Comparison of ENCODE assay signal across 8 cellular contexts in the genomic region with DNA sequence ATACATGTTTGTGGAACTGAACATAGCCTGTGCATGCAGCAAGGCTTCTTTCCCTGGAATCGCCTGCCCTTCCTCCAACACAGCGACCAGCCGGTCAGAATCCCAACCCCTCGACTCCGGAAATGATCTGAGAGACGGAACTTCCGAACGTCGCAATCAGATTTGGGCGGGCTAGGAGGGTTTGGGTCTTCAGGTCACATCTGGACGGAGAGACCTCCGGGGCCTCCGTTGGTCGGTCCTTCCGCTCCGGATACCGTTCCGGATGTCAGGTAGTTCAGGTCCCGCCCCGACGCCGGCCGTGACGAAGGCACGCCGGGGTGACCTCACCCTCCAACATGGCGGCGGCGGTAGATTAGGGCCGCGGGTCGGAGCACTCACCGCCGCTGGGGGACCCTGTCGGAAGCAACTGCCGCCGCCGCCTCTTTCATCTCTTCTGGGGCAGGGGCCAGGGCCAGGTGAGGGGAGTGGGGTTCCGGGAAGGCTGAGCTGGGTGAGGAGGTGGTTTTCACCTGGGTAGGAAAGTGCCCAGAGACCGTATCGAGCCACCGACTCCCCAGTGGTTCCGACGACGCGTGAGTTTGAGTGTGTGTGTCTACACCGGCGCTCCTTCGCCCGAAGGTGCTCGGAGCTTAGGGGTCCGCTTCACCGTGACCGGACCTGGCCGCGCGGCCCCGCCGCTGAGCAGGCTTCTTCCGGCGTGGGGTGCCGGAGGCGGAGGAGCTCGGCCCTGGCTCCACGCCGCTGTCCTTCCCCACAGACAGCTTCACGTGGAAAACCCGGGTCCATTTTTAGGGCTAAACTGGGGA.
DNase-seq lines count a peak whose midpoint lies in the region; ATAC-seq lines count a peak whose summit lies in the region.

A gene with protein sequence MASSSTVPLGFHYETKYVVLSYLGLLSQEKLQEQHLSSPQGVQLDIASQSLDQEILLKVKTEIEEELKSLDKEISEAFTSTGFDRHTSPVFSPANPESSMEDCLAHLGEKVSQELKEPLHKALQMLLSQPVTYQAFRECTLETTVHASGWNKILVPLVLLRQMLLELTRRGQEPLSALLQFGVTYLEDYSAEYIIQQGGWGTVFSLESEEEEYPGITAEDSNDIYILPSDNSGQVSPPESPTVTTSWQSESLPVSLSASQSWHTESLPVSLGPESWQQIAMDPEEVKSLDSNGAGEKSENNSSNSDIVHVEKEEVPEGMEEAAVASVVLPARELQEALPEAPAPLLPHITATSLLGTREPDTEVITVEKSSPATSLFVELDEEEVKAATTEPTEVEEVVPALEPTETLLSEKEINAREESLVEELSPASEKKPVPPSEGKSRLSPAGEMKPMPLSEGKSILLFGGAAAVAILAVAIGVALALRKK (plus strand): TSS at position 326 of the 806 bp plus-strand sequence. CDS start 16,955 bp downstream, outside the sequence.

- H3K36me3 ChIP-seq in BLaER1 treated with 17β-estradiol and CSF1 and Interleukin-3, amounts not matched to agents 10 nM and 100 nM: peaks cover 0 to 33% (median 20%) of the 10 kb centered on the region in 11 experiments; a peak in 18 of 22 replicates

- peaks cover 18 to 30% (median 22%) of the 10 kb centered on the region in 10 experiments for H3K4me1 ChIP-seq in BLaER1 treated with 17β-estradiol and CSF1 and Interleukin-3, amounts not matched to agents 10 nM and 100 nM

- peaks cover 0 to 14% (median 10%) of the 10 kb centered on the region in 11 experiments; a peak in 9 of 22 replicates for H3K9me3 ChIP-seq in BLaER1 treated with 17β-estradiol and CSF1 and Interleukin-3, amounts not matched to agents 10 nM and 100 nM (replicated peaks in 1 of 11)

- ATAC-seq in GM19324 (IDR thresholded peaks at IDR 0.05; ENCODE audit: low FRiP score, unreplicated experiment) (peak; percentile 91), HG03460 (IDR thresholded peaks at IDR 0.05; ENCODE audit: unreplicated experiment) (peak; percentile 90)

- peak within 1 kb of the TSS; percentile 92 to 98 (median 97) for H3K27ac ChIP-seq in BLaER1 treated with 17β-estradiol and CSF1 and Interleukin-3, amounts not matched to agents 10 nM and 100 nM

- peak within 1 kb of the TSS; percentile 89 to 98 (median 97) for H3K9ac ChIP-seq in BLaER1 treated with 17β-estradiol and CSF1 and Interleukin-3, amounts not matched to agents 10 nM and 100 nM

- peak within 1 kb of the TSS; percentile 74 to 95 (median 86) for H3K4me2 ChIP-seq in BLaER1 treated with 17β-estradiol and CSF1 and Interleukin-3, amounts not matched to agents 10 nM and 100 nM

- H4K20me1 ChIP-seq in BLaER1 treated with 17β-estradiol and CSF1 and Interleukin-3, amounts not matched to agents 10 nM and 100 nM: no peaks in the 10 kb centered on the region; a peak in 1 of 22 replicates

- no peaks in the 10 kb centered on the region for H3K27me3 ChIP-seq in BLaER1 treated with 17β-estradiol and CSF1 and Interleukin-3, amounts not matched to agents 10 nM and 100 nM

- H3K4me3 ChIP-seq in BLaER1 treated with 17β-estradiol and CSF1 and Interleukin-3, amounts not matched to agents 10 nM and 100 nM: peak within 1 kb of the TSS; percentile 79 to 88 (median 86)

- DNase-seq in NCI-H748 (lab: John Stamatoyannopoulos, UW; ENCODE audit: unreplicated experiment): peak; percentile 89
- peak; percentile 86 for DNase-seq in activated CD4-positive, alpha-beta T cell treated with anti-CD3 and anti-CD28 coated beads, Interleukin-2, amount 50 U/mL, for 1 hour
- DNase-seq in dedifferentiated amniotic fluid mesenchymal stem cell (ENCODE audit: extremely low spot score): peak; percentile 77
- peak; percentile 98 for DNase-seq in left kidney (ENCODE audit: low read depth, low spot score)
- DNase-seq in stimulated activated CD4-positive, alpha-beta T cell treated with anti-CD3 and anti-CD28 coated beads, Interleukin-1b, Interleukin-23, amount 100 ng/mL, for 48 hours: peak; percentile 89

Comparison
In these comparisons a context has a peak if more than half of its experiments do, and no peak if none do; other contexts are left out.
1. Peak in every context shown above with its lines: DNase-seq, ATAC-seq, H3K4me3 ChIP-seq and H3K27ac ChIP-seq.